Comparison of ENCODE assay signal across 19 cellular contexts in the genomic region with DNA sequence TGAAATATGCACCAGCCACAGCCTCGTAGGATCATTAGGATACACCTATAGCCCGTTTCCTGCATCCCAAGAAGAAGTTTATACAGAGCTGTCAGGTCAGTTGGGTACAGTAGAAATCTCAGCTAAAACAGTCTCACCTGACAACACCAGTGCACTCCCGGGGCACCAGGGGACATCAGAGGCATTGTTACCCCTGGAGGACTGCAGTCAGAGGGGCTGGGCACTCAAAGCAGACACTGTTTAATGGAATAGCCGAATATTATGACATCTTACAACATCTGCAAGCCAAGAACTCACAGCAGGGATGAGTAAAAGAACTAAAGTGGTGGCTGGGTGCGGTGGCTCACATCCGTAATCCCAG.
DNase-seq lines count a peak whose midpoint lies in the region; ATAC-seq, FAIRE-seq and TF ChIP-seq lines count a peak whose summit lies in the region.
"Had no signal": no experiment of that assay in that cellular context is flagged by ENCODE, and none has a peak within 500 bp of the region (broad histone marks: within the 10 kb centered on the region; RNA-seq: fewer than 3 reads in every experiment).

No MANE protein-coding gene starts in this region.

- no peaks in the 10 kb centered on the region for H3K36me3 Mint-ChIP-seq in T-helper 1 cell treated with Interleukin-12 subunit alpha and Interleukin-12 subunit beta and Interleukin-4 antibody, amounts not matched to agents 30 μg/mL and 1 μg/mL, for 36 hours (ENCODE audit: low read depth)
- H3K36me3 Mint-ChIP-seq in chondrocyte (ENCODE audit: low read depth) (no peaks in the 10 kb centered on the region), nephron progenitor cell (ENCODE audit: low read depth) (no peaks in the 10 kb centered on the region)

- no peaks in the 10 kb centered on the region for H3K9me3 Mint-ChIP-seq in T-helper 1 cell treated with Interleukin-12 subunit alpha and Interleukin-12 subunit beta and Interleukin-4 antibody, amounts not matched to agents 30 μg/mL and 1 μg/mL, for 36 hours
- H3K9me3 Mint-ChIP-seq in chondrocyte (ENCODE audit: low read depth) (no peaks in the 10 kb centered on the region), nephron progenitor cell (peaks cover 5% of the 10 kb centered on the region)

- no peaks in the 10 kb centered on the region for H3K79me1 ChIP-seq in neuronal stem cell (ENCODE audit: low read depth, low read length)

- no peak overlapping the region for H3K4ac ChIP-seq in neuronal stem cell (ENCODE audit: low read length)

- H3K4me3 Mint-ChIP-seq in T-helper 1 cell treated with Interleukin-12 subunit alpha and Interleukin-12 subunit beta and Interleukin-4 antibody, amounts not matched to agents 30 μg/mL and 1 μg/mL, for 36 hours, result peak overlapping the region; percentile 11
- H3K4me3 Mint-ChIP-seq in chondrocyte (ENCODE audit: unreplicated experiment), result no peak overlapping the region
- no peak overlapping the region for H3K4me3 Mint-ChIP-seq in nephron progenitor cell

- peaks cover 30% of the 10 kb centered on the region for H3K27me3 Mint-ChIP-seq in T-helper 1 cell treated with Interleukin-12 subunit alpha and Interleukin-12 subunit beta and Interleukin-4 antibody, amounts not matched to agents 30 μg/mL and 1 μg/mL, for 36 hours (ENCODE audit: low read depth)
- H3K27me3 Mint-ChIP-seq in chondrocyte (ENCODE audit: low read depth), result peaks cover 16% of the 10 kb centered on the region
- peaks cover 10% of the 10 kb centered on the region for H3K27me3 Mint-ChIP-seq in nephron progenitor cell (ENCODE audit: low read depth, poor library complexity)

- no peak overlapping the region for H4K8ac ChIP-seq in neuronal stem cell (ENCODE audit: low read depth, low read length)

- no peaks in the 10 kb centered on the region for H3K36me3 ChIP-seq in BLaER1
- no peaks in the 10 kb centered on the region for H3K36me3 ChIP-seq in neuronal stem cell (replicated peaks in 1 of 2; ENCODE audit: control insufficient read depth in 2 of 2, insufficient read depth in 2 of 2, low read length in 2 of 2)

- no peak for FAIRE-seq in HTR-8/SVneo (lab: Jason Lieb, UNC)
- FAIRE-seq: GM12891 had no signal

- H3K27me3 ChIP-seq in BLaER1 (no peaks in the 10 kb centered on the region), neuronal stem cell (ENCODE audit: control insufficient read depth in 3 of 3, insufficient read depth in 3 of 3, low read depth in 1 of 3, low read length in 3 of 3) (peaks cover 0 to 8% (median 0%) of the 10 kb centered on the region in 3 experiments)

- H4K91ac ChIP-seq in neuronal stem cell (ENCODE audit: low read depth, low read length, poor library complexity), result no peak overlapping the region

- no peaks in the 10 kb centered on the region for H3K9me3 ChIP-seq in BLaER1
- peaks cover 0 to 3% of the 10 kb centered on the region in 2 donors for H3K9me3 ChIP-seq in neuronal stem cell (replicated peaks in 1 of 2; ENCODE audit: control insufficient read depth in 2 of 2, insufficient read depth in 1 of 2, low read depth in 1 of 2, low read length in 2 of 2)

- H2BK15ac ChIP-seq in neuronal stem cell (ENCODE audit: low read length), result no peak overlapping the region

- no peak overlapping the region for H3K18ac ChIP-seq in neuronal stem cell (ENCODE audit: low read length)

- no peak overlapping the region for H3K23ac ChIP-seq in neuronal stem cell (ENCODE audit: low read depth, low read length, poor library complexity)

- DNase-seq in T-helper 1 cell, result no peak
- peak; percentile 40 for DNase-seq in chondrocyte (ENCODE audit: low spot score)
- no peak for DNase-seq in neuronal stem cell (ENCODE audit: low spot score)
- no peak for DNase-seq in HTR-8/SVneo (ENCODE audit: insufficient read length, low spot score)
- no peak for DNase-seq in nephron progenitor cell
- DNase-seq: 8988T, DMS 273 treated with DMSO at 0.1 percent for 48 hours, GF-D8, GM23248, KBM-7, NCI-H1417 treated with DMSO at 0.1 percent for 48 hours, NCI-H1930, NCI-H2171, NCI-H446 treated with DMSO at 0.1 percent for 48 hours, PC-3 had no signal

- peak overlapping the region; percentile 22 for H2AK5ac ChIP-seq in neuronal stem cell (ENCODE audit: low read depth, low read length)

- no peak overlapping the region for H2BK5ac ChIP-seq in neuronal stem cell (ENCODE audit: low read length)

- no peak for TF ChIP-seq CTCF in chondrocyte (IDR thresholded peaks at IDR 0.05)
- no peak for TF ChIP-seq CTCF in nephron progenitor cell (IDR thresholded peaks at IDR 0.05)

- H2BK12ac ChIP-seq in neuronal stem cell (ENCODE audit: low read length), result no peak overlapping the region

- no peaks in the 10 kb centered on the region for H4K20me1 ChIP-seq in BLaER1

- H3K9ac ChIP-seq in BLaER1 (no peak overlapping the region), neuronal stem cell (ENCODE audit: low read depth, low read length, poor library complexity) (no peak overlapping the region)
- H3K9ac ChIP-seq: GM23248 had no signal

- WGBS in neuronal stem cell (ENCODE audit: extremely low coverage in 2 of 2, insufficient read length in 2 of 2, insufficient replicate concordance in 1 of 2), 2 donors, result no CpG with 5 or more reads among the region's 6 CpGs

- H2BK120ac ChIP-seq in neuronal stem cell (ENCODE audit: low read depth, low read length), result no peak overlapping the region

- H3K4me1 ChIP-seq in BLaER1 (peaks cover 52% of the 10 kb centered on the region), neuronal stem cell (ENCODE audit: control insufficient read depth in 2 of 2, insufficient read depth in 1 of 2, low read depth in 1 of 2, low read length in 2 of 2) (peaks cover 0 to 9% of the 10 kb centered on the region in 2 donors)

- H3K4me2 ChIP-seq in BLaER1 (peak overlapping the region; percentile 4; the same call in 1 of the 2 replicates), neuronal stem cell (ENCODE audit: insufficient read depth, low read length, poor library complexity, severe bottlenecking) (no peak overlapping the region)

- H3K14ac ChIP-seq in neuronal stem cell (ENCODE audit: low read length), result no peak overlapping the region

- H2AFZ ChIP-seq in neuronal stem cell (ENCODE audit: low read length), result no peak overlapping the region
- H2AFZ ChIP-seq: GM23248 had no signal

- peaks cover 22% of the 10 kb centered on the region for H3K4me1 Mint-ChIP-seq in T-helper 1 cell treated with Interleukin-12 subunit alpha and Interleukin-12 subunit beta and Interleukin-4 antibody, amounts not matched to agents 30 μg/mL and 1 μg/mL, for 36 hours (ENCODE audit: low read depth)
- H3K4me1 Mint-ChIP-seq in chondrocyte (ENCODE audit: low read depth) (peaks cover 4% of the 10 kb centered on the region), nephron progenitor cell (peaks cover 79% of the 10 kb centered on the region)

- H3K27ac ChIP-seq in BLaER1 (no peak overlapping the region), neuronal stem cell (replicated peaks; ENCODE audit: low read length) (no peak overlapping the region)
- H3K27ac ChIP-seq: GM23248 had no signal

- peak overlapping the region; percentile 27 for H3K27ac Mint-ChIP-seq in T-helper 1 cell treated with Interleukin-12 subunit alpha and Interleukin-12 subunit beta and Interleukin-4 antibody, amounts not matched to agents 30 μg/mL and 1 μg/mL, for 36 hours
- H3K27ac Mint-ChIP-seq in chondrocyte (ENCODE audit: unreplicated experiment) (no peak overlapping the region), nephron progenitor cell (no peak overlapping the region)

- ATAC-seq in GM18517 (IDR thresholded peaks at IDR 0.05; ENCODE audit: unreplicated experiment), result no peak
- ATAC-seq: PC-3 had no signal

- no peak overlapping the region for H3K4me3 ChIP-seq in BLaER1
- H3K4me3 ChIP-seq in neuronal stem cell (ENCODE audit: low read length in 2 of 2), result no peak overlapping the region
- H3K4me3 ChIP-seq: GM23248 had no signal
